ENCODE assay signal across 8 cellular contexts in genomic region chr7:117673839-117674238, GRCh38.
DNase-seq lines count a peak whose midpoint lies in the region; ATAC-seq and TF ChIP-seq lines count a peak whose summit lies in the region.

No MANE protein-coding gene starts in this region.

- H3K36me3 Mint-ChIP-seq in stimulated activated effector memory CD8-positive, alpha-beta T cell treated with anti-CD3 and anti-CD28 coated beads, Interleukin-12 subunit alpha, Interleukin-12 subunit beta, amount 100 ng/mL, for 72 hours, result no peaks in the 10 kb centered on the region

- H3K4me3 Mint-ChIP-seq in stimulated activated effector memory CD8-positive, alpha-beta T cell treated with anti-CD3 and anti-CD28 coated beads, Interleukin-12 subunit alpha, Interleukin-12 subunit beta, amount 100 ng/mL, for 72 hours, result no peak overlapping the region

- no peaks in the 10 kb centered on the region for H3K9me3 Mint-ChIP-seq in stimulated activated effector memory CD8-positive, alpha-beta T cell treated with anti-CD3 and anti-CD28 coated beads, Interleukin-12 subunit alpha, Interleukin-12 subunit beta, amount 100 ng/mL, for 72 hours

- DNase-seq in KG1 (lab: John Stamatoyannopoulos, UW) (peak; percentile 19), astrocyte of the cerebellum (ENCODE audit: low read depth) (peak; percentile 42), left lung (no peak), ascending aorta (ENCODE audit: low spot score in 2 of 2) (no peak), NCI-H2171 treated with DMSO at 0.1 percent for 48 hours (lab: John Stamatoyannopoulos, UW) (no peak)
- DNase-seq in stimulated activated effector memory CD8-positive, alpha-beta T cell treated with anti-CD3 and anti-CD28 coated beads, Interleukin-12 subunit alpha, Interleukin-12 subunit beta, amount 100 ng/mL, for 72 hours (ENCODE audit: low spot score in 2 of 2), result no peak
- no peak for DNase-seq in stimulated activated naive CD4-positive, alpha-beta T cell treated with Interleukin-2 at 50 U/mL for 16 hours (lab: John Stamatoyannopoulos, UW)

- H3K36me3 ChIP-seq in left lung (no peaks in the 10 kb centered on the region), ascending aorta (no peaks in the 10 kb centered on the region)

- peaks cover 0 to 7% of the 10 kb centered on the region in 2 donors for H3K4me1 ChIP-seq in left lung
- H3K4me1 ChIP-seq in ascending aorta, result no peaks in the 10 kb centered on the region

- TF ChIP-seq CTCF in astrocyte of the cerebellum (IDR thresholded peaks at IDR 0.05; ENCODE audit: low read depth, low read length, missing control alignments) (peak; percentile 33), left lung (IDR thresholded peaks at IDR 0.05) (no peak), ascending aorta (IDR thresholded peaks at IDR 0.05) (peak in 1 of 3 experiments; percentile 8)

- H3K4me1 Mint-ChIP-seq in stimulated activated effector memory CD8-positive, alpha-beta T cell treated with anti-CD3 and anti-CD28 coated beads, Interleukin-12 subunit alpha, Interleukin-12 subunit beta, amount 100 ng/mL, for 72 hours, result no peaks in the 10 kb centered on the region

- H3K27me3 ChIP-seq in left lung (no peaks in the 10 kb centered on the region), ascending aorta (no peaks in the 10 kb centered on the region)

- no peak overlapping the region for H3K27ac Mint-ChIP-seq in stimulated activated effector memory CD8-positive, alpha-beta T cell treated with anti-CD3 and anti-CD28 coated beads, Interleukin-12 subunit alpha, Interleukin-12 subunit beta, amount 100 ng/mL, for 72 hours

- H3K27ac ChIP-seq in left lung (peak overlapping the region; percentile 45 to 63), ascending aorta (no peak overlapping the region)

- no peaks in the 10 kb centered on the region for H3K9me3 ChIP-seq in left lung
- no peaks in the 10 kb centered on the region for H3K9me3 ChIP-seq in ascending aorta

- peak; percentile 68 for ATAC-seq in GM18519 (IDR thresholded peaks at IDR 0.05; ENCODE audit: low FRiP score, unreplicated experiment)
- peak; percentile 82 for ATAC-seq in left lung
- ATAC-seq in stimulated activated effector memory CD8-positive, alpha-beta T cell treated with anti-CD3 and anti-CD28 coated beads, Interleukin-12 subunit alpha, Interleukin-12 subunit beta, amount 100 ng/mL, for 72 hours, result no peak

- H3K4me3 ChIP-seq in astrocyte of the cerebellum (ENCODE audit: low read depth, low read length), result no peak overlapping the region
- no peak overlapping the region for H3K4me3 ChIP-seq in left lung
- H3K4me3 ChIP-seq in ascending aorta, result no peak overlapping the region

- in situ Hi-C loops in astrocyte of the cerebellum (cut with HindIII; ENCODE audit: low sequenced_read_pairs), result no loop called here

- intact Hi-C loops in left lung (cut with DNase I) (no loop called here), ascending aorta (cut with DNase I) (loop anchor here (5.0 kb wide), 1 partner anchor 217 kb away; no protein-coding TSS in a partner anchor)

Comparison
In these comparisons a context has a peak if more than half of its experiments do, and no peak if none do; other contexts are left out.
1. DNase-seq: peak in KG1 (single experiment) and astrocyte of the cerebellum (single experiment); none in left lung (0 of 2), ascending aorta (0 of 2), stimulated activated effector memory CD8-positive, alpha-beta T cell treated with anti-CD3 and anti-CD28 coated beads, Interleukin-12 subunit alpha, Interleukin-12 subunit beta, amount 100 ng/mL, for 72 hours (0 of 2), NCI-H2171 treated with DMSO at 0.1 percent for 48 hours (single experiment) and stimulated activated naive CD4-positive, alpha-beta T cell treated with Interleukin-2 at 50 U/mL for 16 hours (single experiment).
2. H3K27ac ChIP-seq: peak in left lung (2 of 2); none in ascending aorta (0 of 2).